In genomic region chr7:75806560-75807307, GRCh38 we compare ENCODE assay signal across 35 cellular contexts. TPM values are rescaled to one million over a fixed set of nuclear protein-coding genes. Genes with fewer than 3 reads are reported as not detected.
"Had no signal": no experiment of that assay in that cellular context is flagged by ENCODE, and none has a peak within 500 bp of the region (broad histone marks: within the 10 kb centered on the region; RNA-seq: fewer than 3 reads in every experiment).

No MANE protein-coding gene starts in this region.

- H3K36me3 Mint-ChIP-seq: neural progenitor cell had no signal

- H3K27me3 Mint-ChIP-seq: progenitor cell of endocrine pancreas had no signal

- H2AFZ ChIP-seq: neural progenitor cell, parathyroid adenoma had no signal

- H3K27ac ChIP-seq: epithelial cell of prostate, gastrocnemius medialis, neural progenitor cell, right atrium auricular region, suprapubic skin, transverse colon, upper lobe of right lung, uterus had no signal

- H3K4me1 ChIP-seq: gastrocnemius medialis, neural progenitor cell, right atrium auricular region, suprapubic skin, transverse colon, upper lobe of right lung, uterus had no signal

- H3K27me3 ChIP-seq: gastrocnemius medialis, neural progenitor cell, right atrium auricular region, suprapubic skin, transverse colon, upper lobe of right lung, uterus had no signal

- H3K79me2 ChIP-seq: parathyroid adenoma had no signal

- H3K4me3 Mint-ChIP-seq: dendritic cell treated with granulocyte-macrophage colony-stimulating factor and Interleukin-4, amounts not matched to agents 40 ng/mL and 50 ng/mL, for 4 days; endodermal cell; mesothelial cell of epicardium; nephron; neural progenitor cell; stimulated activated naive CD8-positive, alpha-beta T cell treated with anti-CD3 and anti-CD28 coated beads, Interleukin-15, amount 100 ng/mL, for 72 hours had no signal

- H3K4me3 ChIP-seq: gastrocnemius medialis, mucosa of descending colon, neural progenitor cell, right atrium auricular region, smooth muscle cell, suprapubic skin, transverse colon, upper lobe of right lung, uterus had no signal

- ATAC-seq: esophagus mucosa; gastrocnemius medialis; left lobe of liver; mucosa of descending colon; sciatic nerve; stimulated activated naive CD8-positive, alpha-beta T cell treated with anti-CD3 and anti-CD28 coated beads, Interleukin-15, amount 100 ng/mL, for 72 hours; upper lobe of right lung had no signal

- H3K9ac ChIP-seq: neural progenitor cell, parathyroid adenoma had no signal

- H3K4me2 ChIP-seq: neural progenitor cell, smooth muscle cell had no signal

- FAIRE-seq: kidney had no signal

- H3K27ac Mint-ChIP-seq: endodermal cell; mesothelial cell of epicardium; nephron; neural progenitor cell; progenitor cell of endocrine pancreas; stimulated activated naive CD8-positive, alpha-beta T cell treated with anti-CD3 and anti-CD28 coated beads, Interleukin-15, amount 100 ng/mL, for 72 hours had no signal

- H3K9me3 ChIP-seq: suprapubic skin had no signal

- H3K4me1 Mint-ChIP-seq: endodermal cell; mesothelial cell of epicardium; naive B cell; neural progenitor cell; stimulated activated naive CD8-positive, alpha-beta T cell treated with anti-CD3 and anti-CD28 coated beads, Interleukin-15, amount 100 ng/mL, for 72 hours had no signal

- DNase-seq: effector CD8-positive, alpha-beta T cell; endodermal cell; foreskin fibroblast; gastrocnemius medialis; head of caudate nucleus; kidney; mesenchymal stem cell; mucosa of descending colon; naive B cell; stimulated activated CD4-positive, alpha-beta T cell treated with anti-CD3 and anti-CD28 coated beads, Interleukin-12 subunit alpha, Interleukin-12 subunit beta, amount 100 ng/mL, for 4 hours; stimulated activated CD4-positive, alpha-beta T cell treated with anti-CD3 and anti-CD28 coated beads, Interleukin-1b, Interleukin-23, amount 100 ng/mL, for 48 hours; stimulated activated CD4-positive, alpha-beta T cell treated with anti-CD3 and anti-CD28 coated beads, Interleukin-4, amount 100 ng/mL, for 1 hour; stimulated activated CD8-positive, alpha-beta memory T cell treated with anti-CD3 and anti-CD28 coated beads, Interleukin-4, amount 100 ng/mL, for 48 hours; stimulated activated naive CD4-positive, alpha-beta T cell; stimulated activated naive CD8-positive, alpha-beta T cell treated with anti-CD3 and anti-CD28 coated beads, Interleukin-15, amount 100 ng/mL, for 72 hours; transverse colon; upper lobe of right lung; uterus had no signal

- H3K36me3 ChIP-seq: gastrocnemius medialis, neural progenitor cell, right atrium auricular region, suprapubic skin, transverse colon, upper lobe of right lung, uterus had no signal

RNA-seq across cellular contexts. Expression of gene CCL24, which starts 6.9 kb away (rescaled TPM):
- total RNA-seq: endodermal cell, gastrocnemius medialis, glomerular endothelial cell, kidney, lung microvascular endothelial cell, mesothelial cell of epicardium, osteoblast, progenitor cell of endocrine pancreas, right atrium auricular region, smooth muscle cell, uterus had no signal
- polyA plus RNA-seq: smooth muscle cell had no signal

RNA-seq across cellular contexts. Expression of gene CCL26, which starts 34.7 kb away (rescaled TPM):
- total RNA-seq: esophagus mucosa, gastrocnemius medialis, glomerular endothelial cell, left lobe of liver, liver, lung microvascular endothelial cell, mesothelial cell of epicardium, progenitor cell of endocrine pancreas, smooth muscle cell, suprapubic skin, transverse colon, uterus had no signal
